In the genomic region with DNA sequence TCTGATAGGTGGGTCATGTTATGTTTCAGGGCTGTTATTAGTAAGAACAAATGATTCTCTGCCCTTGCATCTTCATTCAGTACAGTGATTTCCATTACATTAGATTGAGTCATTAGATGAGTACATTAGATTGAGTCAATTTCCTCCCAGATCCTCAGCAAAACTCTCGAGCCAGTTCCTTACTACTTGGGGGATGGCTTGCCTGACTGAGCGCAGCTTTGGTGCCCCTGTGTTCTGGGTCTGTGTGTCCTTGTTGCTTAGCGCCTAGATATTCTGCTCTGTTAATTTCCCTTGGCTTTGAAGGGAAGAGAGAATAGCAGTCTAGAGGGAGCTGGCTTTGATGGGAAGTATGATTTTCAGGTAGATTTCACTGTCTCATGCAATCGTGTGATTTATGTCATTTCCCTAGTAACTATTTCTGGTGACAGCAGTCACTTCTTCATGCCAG, we compare ENCODE assay signal across 10 cellular contexts. TPM values are rescaled to one million over a fixed set of nuclear protein-coding genes. Genes with fewer than 3 reads are reported as not detected.
DNase-seq lines count a peak whose midpoint lies in the region; ATAC-seq and TF ChIP-seq lines count a peak whose summit lies in the region.
"Had no signal": no experiment of that assay in that cellular context is flagged by ENCODE, and none has a peak within 500 bp of the region (broad histone marks: within the 10 kb centered on the region; RNA-seq: fewer than 3 reads in every experiment).

No MANE protein-coding gene starts in this region.

- BruUV-seq in MCF 10A (replicated peaks; lab: Mats Ljungman, UMichigan): no TSS peak

- no peak overlapping the region for H3K27ac Mint-ChIP-seq in MCF 10A (ENCODE audit: low read depth, unreplicated experiment)
- H3K27ac Mint-ChIP-seq: naive B cell had no signal

- TF ChIP-seq CTCF in MCF 10A (IDR thresholded peaks at IDR 0.05; ENCODE audit: unreplicated experiment): no peak
- no peak for TF ChIP-seq CTCF in breast epithelium (IDR thresholded peaks at IDR 0.05)
- no peak for TF ChIP-seq CTCF in epithelial cell of esophagus (IDR thresholded peaks at IDR 0.05; ENCODE audit: insufficient read depth, low read depth, low read length, missing control alignments)
- peak in 1 of 6 experiments; percentile 1 for TF ChIP-seq CTCF in thyroid gland (IDR thresholded peaks at IDR 0.05)

- no peak overlapping the region for H3K4me3 Mint-ChIP-seq in MCF 10A (ENCODE audit: unreplicated experiment)
- H3K4me3 Mint-ChIP-seq: CD8-positive, alpha-beta memory T cell; naive B cell had no signal

- no peaks in the 10 kb centered on the region for H3K27me3 Mint-ChIP-seq in MCF 10A (ENCODE audit: insufficient read depth, unreplicated experiment)
- H3K27me3 Mint-ChIP-seq: naive B cell had no signal

- CTCF ChIA-PET in MCF 10A (lab: Yijun Ruan, JAX): interaction anchor here (0.9 to 1.4 kb wide), 5 partner anchors 11 to 48 kb away, joined by 3 to 5 read pairs (median 4); no protein-coding TSS in a partner anchor

- H3K36me3 Mint-ChIP-seq in MCF 10A (ENCODE audit: insufficient read depth, unreplicated experiment): no peaks in the 10 kb centered on the region
- H3K36me3 Mint-ChIP-seq: CD8-positive, alpha-beta memory T cell; naive B cell had no signal

- H3K4me1 Mint-ChIP-seq in MCF 10A (ENCODE audit: insufficient read depth, unreplicated experiment): peaks cover 25% of the 10 kb centered on the region

- WGBS in thyroid gland, 2 donors: 31 to 52% methylated on average over 4 of the region's 4 CpGs

- H3K36me3 ChIP-seq in breast epithelium: no peaks in the 10 kb centered on the region
- no peaks in the 10 kb centered on the region for H3K36me3 ChIP-seq in thyroid gland

- H3K4me3 ChIP-seq in breast epithelium: no peak overlapping the region
- no peak overlapping the region for H3K4me3 ChIP-seq in epithelial cell of esophagus (ENCODE audit: low read length)
- no peak overlapping the region for H3K4me3 ChIP-seq in thyroid gland (replicated peaks in 1 of 3)

- no peak for TF ChIP-seq POLR2A in breast epithelium (IDR thresholded peaks at IDR 0.05)
- no peak for TF ChIP-seq POLR2A in thyroid gland (IDR thresholded peaks at IDR 0.05)

- intact Hi-C loops in MCF 10A (cut with micrococcal nuclease): no loop called here
- intact Hi-C loops in breast epithelium (cut with DNase I; ENCODE audit: low total_unique reads): no loop called here
- intact Hi-C loops in thyroid gland (cut with DNase I): no loop called here

- ATAC-seq in GM18873 (IDR thresholded peaks at IDR 0.05; ENCODE audit: low FRiP score, unreplicated experiment) (no peak), GM21786 (IDR thresholded peaks at IDR 0.05; ENCODE audit: unreplicated experiment) (no peak)

- no peaks in the 10 kb centered on the region for H3K9me3 ChIP-seq in breast epithelium
- no peaks in the 10 kb centered on the region for H3K9me3 ChIP-seq in thyroid gland

- peak; percentile 52 for DNase-seq in MCF 10A (ENCODE audit: unreplicated experiment)
- DNase-seq in breast epithelium (ENCODE audit: low spot score in 2 of 2): no peak
- peak; percentile 95 for DNase-seq in HT1080 (ENCODE audit: low read depth)
- DNase-seq in epithelial cell of esophagus (ENCODE audit: low read depth): peak; percentile 76
- DNase-seq in thyroid gland: peak; percentile 58 to 80
- no peak for DNase-seq in hypothalamus (lab: John Stamatoyannopoulos, UW)
- DNase-seq: CD8-positive, alpha-beta memory T cell; naive B cell had no signal

- H3K4me1 ChIP-seq in breast epithelium: no peaks in the 10 kb centered on the region
- peaks cover 0 to 14% of the 10 kb centered on the region in 2 donors for H3K4me1 ChIP-seq in thyroid gland

- H3K27me3 ChIP-seq in breast epithelium: no peaks in the 10 kb centered on the region
- H3K27me3 ChIP-seq in thyroid gland: no peaks in the 10 kb centered on the region

- no peak overlapping the region for H3K27ac ChIP-seq in breast epithelium
- H3K27ac ChIP-seq in thyroid gland: no peak overlapping the region

- POLR2A ChIA-PET in MCF 10A (lab: Yijun Ruan, JAX): interaction anchor here (1.0 to 1.2 kb wide), 3 partner anchors 8 to 490 kb away, joined by 3 to 4 read pairs (median 3); no protein-coding TSS in a partner anchor

- no peaks in the 10 kb centered on the region for H3K9me3 Mint-ChIP-seq in MCF 10A (ENCODE audit: unreplicated experiment)
- H3K9me3 Mint-ChIP-seq: CD8-positive, alpha-beta memory T cell; naive B cell had no signal

RNA-seq across cellular contexts. Expression of a gene that starts 19.1 kb away (rescaled TPM):
- 1.0 and 1.3 TPM in 2 replicates for total RNA-seq in MCF 10A (2022)
- under 1 TPM in 2 of 3 donors, not detected in 1; under 0.01 to 0.88 TPM for total RNA-seq in breast epithelium
- total RNA-seq in HT1080 (2014; rRNA removed; shearing (Covaris generic)): not detected in 2 replicates
- not detected in 2 replicates for polyA plus RNA-seq in HT1080 (2015; cell fraction: cytosol; rRNA removed)
- 0.06 TPM in 1 of 2 replicates, not detected in the other for polyA plus RNA-seq in HT1080 (2015; cell fraction: nucleus; rRNA removed)
- 1 to 10 TPM in 3 of 4 donors, under 1 TPM in 1; 0.79 to 3.4 (median 2.0) TPM for total RNA-seq in thyroid gland
- total RNA-seq: CD8-positive, alpha-beta memory T cell had no signal
- polyA plus RNA-seq: CD8-positive, alpha-beta memory T cell had no signal

Comparison
In these comparisons a context has a peak if more than half of its experiments do, and no peak if none do; other contexts are left out.
1. DNase-seq: peak in MCF 10A (single experiment), HT1080 (single experiment), epithelial cell of esophagus (single experiment) and thyroid gland (2 of 2); none in breast epithelium (0 of 2) and hypothalamus (0 of 51).